ENCODE assay signal across 8 cellular contexts in the genomic region with DNA sequence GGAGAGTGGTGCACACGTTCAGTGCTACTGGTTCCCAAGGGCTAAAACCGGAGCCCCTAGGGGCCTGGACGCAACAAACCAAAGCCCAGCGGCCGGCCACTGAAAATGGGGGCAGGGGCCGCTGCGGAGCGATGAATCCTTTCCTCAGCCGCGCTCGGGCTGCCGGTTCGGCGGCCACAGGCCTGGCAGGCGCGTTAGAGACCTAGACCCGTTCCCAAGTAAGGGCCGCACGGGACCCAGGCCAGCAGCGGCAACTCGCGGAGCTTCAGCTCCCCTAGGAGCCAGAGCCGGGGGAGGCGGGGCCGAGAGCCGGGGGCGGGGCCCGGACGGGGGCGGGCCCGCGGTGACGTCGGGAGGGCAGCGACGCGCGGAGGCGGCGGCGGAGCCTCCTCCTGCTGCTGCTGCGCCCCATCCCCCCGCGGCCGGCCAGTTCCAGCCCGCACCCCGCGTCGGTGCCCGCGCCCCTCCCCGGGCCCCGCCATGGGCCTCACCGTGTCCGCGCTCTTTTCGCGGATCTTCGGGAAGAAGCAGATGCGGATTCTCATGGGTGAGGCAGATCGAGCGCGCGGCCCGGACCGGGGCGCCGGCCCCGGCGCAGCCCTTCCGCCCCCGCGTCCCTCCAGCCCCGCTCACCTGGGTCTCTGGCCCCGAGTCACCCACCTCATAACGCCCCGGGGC. TPM values are rescaled to one million over a fixed set of nuclear protein-coding genes. Genes with fewer than 3 reads are reported as not detected.
DNase-seq lines count a peak whose midpoint lies in the region; ATAC-seq, FAIRE-seq and TF ChIP-seq lines count a peak whose summit lies in the region.

A gene (plus strand): TSS at position 393 of the 678 bp plus-strand sequence. CDS start 88 bp downstream, at position 481.

- TF ChIP-seq CTCF in AG04450 (IDR thresholded peaks at IDR 0.05; ENCODE audit: low read depth, low read length) (no peak), keratinocyte (optimal IDR thresholded peaks at IDR 0.05 in 1 of 3, IDR thresholded peaks at IDR 0.05 in 1 of 3, conservative IDR thresholded peaks at IDR 0.05 in 1 of 3; ENCODE audit: extremely low read depth in 1 of 3, insufficient read depth in 2 of 3, low read length in 3 of 3) (no peak)

- CTCF ChIA-PET in AG04450 (lab: Charles Lee) = interaction anchor here (0.6 to 2.9 kb wide), 8 partner anchors 39 to 620 kb away, joined by 3 to 17 read pairs (median 3); no protein-coding TSS in a partner anchor

- DNase-seq in AG04450 (ENCODE audit: low read depth, low spot score) (peak; percentile 33), NCI-H226 (peak; percentile 62), cerebellar cortex (ENCODE audit: low spot score) (peak; percentile 83), keratinocyte (ENCODE audit: low read depth, low spot score) (no peak)
- peak; percentile 83 to 90 for DNase-seq in stimulated activated CD4-positive, alpha-beta T cell treated with anti-CD3 and anti-CD28 coated beads, Interleukin-15, amount 100 ng/mL, for 1 hour (ENCODE audit: low read depth in 1 of 2, low spot score in 1 of 2)

- peak within 1 kb of the TSS; percentile 88 for H2AFZ ChIP-seq in keratinocyte (ENCODE audit: control insufficient read depth, low read length)

- H3K4me2 ChIP-seq in keratinocyte (ENCODE audit: control insufficient read depth, extremely low read depth, insufficient read depth, low read depth, low read length) = peak within 1 kb of the TSS; percentile 86

- peaks cover 2% of the 10 kb centered on the region for H3K9me1 ChIP-seq in keratinocyte (ENCODE audit: control insufficient read depth, extremely low read depth, insufficient read depth, low read length)

- H3K79me2 ChIP-seq in keratinocyte (ENCODE audit: control insufficient read depth, insufficient read depth, low read length) = peaks cover 35% of the 10 kb centered on the region

- no peak for FAIRE-seq in keratinocyte (lab: Jason Lieb, UNC)

- H3K36me3 ChIP-seq in keratinocyte (ENCODE audit: control insufficient read depth in 2 of 2, extremely low read depth in 1 of 2, insufficient read depth in 2 of 2, low read length in 2 of 2) = peaks cover 9% of the 10 kb centered on the region in 2 experiments

- H3K9ac ChIP-seq in keratinocyte (ENCODE audit: control insufficient read depth, extremely low read depth, insufficient read depth, low read length) = peak within 1 kb of the TSS; percentile 90

- H3K27ac ChIP-seq in AG04450 (ENCODE audit: low read depth, low read length) = peak within 1 kb of the TSS; percentile 61
- H3K27ac ChIP-seq in keratinocyte (ENCODE audit: control insufficient read depth, insufficient read depth, low read length) = peak within 1 kb of the TSS; percentile 79

- H3K9me3 ChIP-seq in AG04450 (ENCODE audit: control insufficient read depth, insufficient read depth, low read length) = peaks cover 4% of the 10 kb centered on the region; the same call in 1 of the 2 replicates
- H3K9me3 ChIP-seq in keratinocyte (ENCODE audit: control insufficient read depth, low read depth, low read length) = no peaks in the 10 kb centered on the region

- H3K27me3 ChIP-seq in AG04450 (ENCODE audit: control insufficient read depth, insufficient read depth, low read length) (no peaks in the 10 kb centered on the region), keratinocyte (ENCODE audit: control insufficient read depth, extremely low read depth, insufficient read depth, low read length) (no peaks in the 10 kb centered on the region)

- peak within 1 kb of the TSS; percentile 92 for H3K4me3 ChIP-seq in AG04450 (ENCODE audit: low read depth, low read length)
- peak within 1 kb of the TSS; percentile 85 to 88 (median 88) for H3K4me3 ChIP-seq in keratinocyte (ENCODE audit: control insufficient read depth in 2 of 3, extremely low read depth in 1 of 3, insufficient read depth in 2 of 3, low read depth in 1 of 3, low read length in 3 of 3)

- dilution Hi-C loops in keratinocyte (cut with MboI; ENCODE audit: extremely low pct_ligation_motif_present, low sequenced_read_pairs) = no loop called here

- H3K4me1 ChIP-seq in keratinocyte (ENCODE audit: control insufficient read depth, extremely low read depth, insufficient read depth, low read length) = peaks cover 35% of the 10 kb centered on the region

- H4K20me1 ChIP-seq in keratinocyte (ENCODE audit: control insufficient read depth, extremely low read depth, insufficient read depth, low read length) = no peaks in the 10 kb centered on the region

- POLR2A ChIA-PET in AG04450 (lab: Yijun Ruan, JAX) = interaction anchor here (1.1 to 2.0 kb wide), 2 partner anchors 63 to 119 kb away, joined by 4 to 7 read pairs; no protein-coding TSS in a partner anchor

- peak; percentile 54 for ATAC-seq in GM18873 (IDR thresholded peaks at IDR 0.05; ENCODE audit: low FRiP score, unreplicated experiment)
- peak; percentile 83 for ATAC-seq in HG03135 (IDR thresholded peaks at IDR 0.05; ENCODE audit: unreplicated experiment)
- ATAC-seq in activated CD4-positive, CD25-positive, alpha-beta regulatory T cell treated with anti-CD3 and anti-CD28 coated beads, Interleukin-2, amount 50 U/mL, for 24 hours = peak; percentile 78 to 87

RNA-seq across cellular contexts. Expression of the gene that starts here (rescaled TPM):
- polyA plus RNA-seq in AG04450 (2011; rRNA removed) (174 and 179 TPM in 2 replicates), keratinocyte (258 to 322 TPM (median 274 TPM) in 3 replicates)
- polyA minus RNA-seq in AG04450 (2011; rRNA and poly(A)+ RNA removed) = 89.1 and 108 TPM in 2 replicates
- 663 TPM for polyA plus RNA-seq in keratinocyte (2011; ENCODE audit: low read depth)
- 182 and 307 TPM in 2 replicates for polyA plus RNA-seq in keratinocyte (2011; cell fraction: cytosol; rRNA removed)
- polyA plus RNA-seq in keratinocyte (2011; cell fraction: nucleus; rRNA removed) = 127 and 141 TPM in 2 replicates
- 168 and 215 TPM in 2 replicates for polyA plus RNA-seq in keratinocyte (2012; ENCODE audit: low replicate concordance)
- 106 to 236 TPM (median 144 TPM) in 3 replicates for polyA minus RNA-seq in keratinocyte
- 167 TPM for polyA minus RNA-seq in keratinocyte (2011; cell fraction: cytosol; rRNA and poly(A)+ RNA removed)
- 40.5 and 42.7 TPM in 2 replicates for polyA minus RNA-seq in keratinocyte (2011; cell fraction: nucleus; rRNA and poly(A)+ RNA removed)
